8 cellular contexts compared by ENCODE assay signal in the genomic region with DNA sequence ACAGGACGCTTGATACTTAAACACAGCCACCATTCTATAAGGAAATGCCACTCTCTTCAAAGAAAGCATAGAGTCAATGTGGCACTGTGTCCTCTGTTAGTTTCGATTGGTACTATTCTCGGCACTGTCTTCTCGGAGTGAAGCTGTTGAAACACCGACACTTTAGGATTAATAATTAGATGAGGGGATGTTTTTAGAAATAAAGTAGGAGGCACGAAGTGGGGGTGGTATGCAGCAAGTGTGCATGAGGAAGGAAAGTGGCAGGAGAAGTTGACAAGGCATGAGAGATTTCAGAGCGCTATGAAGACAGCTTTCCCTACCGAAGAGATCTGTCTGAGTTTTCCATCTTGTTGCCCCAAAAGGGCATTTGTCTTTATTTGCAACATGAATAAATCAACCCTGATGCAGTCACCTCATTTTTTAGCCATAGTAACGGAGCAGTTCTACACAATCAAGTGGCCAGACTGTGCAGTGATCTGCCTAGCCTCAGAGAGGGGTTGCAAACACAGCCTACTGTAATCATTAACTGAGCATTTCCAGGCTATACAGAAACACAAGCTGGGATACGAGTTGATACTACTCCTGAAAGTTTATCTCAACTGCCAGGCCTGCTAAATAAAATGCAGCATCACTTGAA. TPM values are rescaled to one million over a fixed set of nuclear protein-coding genes. Genes with fewer than 3 reads are reported as not detected.
DNase-seq lines count a peak whose midpoint lies in the region; ATAC-seq, FAIRE-seq and TF ChIP-seq lines count a peak whose summit lies in the region.

No MANE protein-coding gene starts in this region.

- no peak for FAIRE-seq in pancreas (lab: Jason Lieb, UNC)

- H3K4me3 ChIP-seq in HL-60 (replicated peaks; ENCODE audit: insufficient read depth, low read length) (peak overlapping the region; percentile 4; the same call in 1 of the 2 replicates), dorsolateral prefrontal cortex (peak overlapping the region in 57 of 59 donors; percentile 0 to 66 (median 40)), pancreas (peak overlapping the region; percentile 0 to 36 (median 18)), BE2C (ENCODE audit: low read depth, low read length) (no peak overlapping the region)

- no peak overlapping the region for H3K27ac ChIP-seq in HL-60 (replicated peaks)
- peak overlapping the region in 11 of 59 donors; percentile 6 to 60 (median 30) for H3K27ac ChIP-seq in dorsolateral prefrontal cortex
- H3K27ac ChIP-seq in pancreas = peak overlapping the region; percentile 18 to 90 (median 70)

- H3K27me3 ChIP-seq in HL-60 (ENCODE audit: insufficient read depth, poor library complexity, severe bottlenecking) = no peaks in the 10 kb centered on the region
- H3K27me3 ChIP-seq in dorsolateral prefrontal cortex = no peaks in the 10 kb centered on the region
- H3K27me3 ChIP-seq in pancreas = no peaks in the 10 kb centered on the region
- H3K27me3 ChIP-seq in BE2C = peaks cover 16% of the 10 kb centered on the region

- DNase-seq in HL-60 (ENCODE audit: low read depth in 1 of 2, low spot score in 1 of 2) (no peak), dorsolateral prefrontal cortex (no peak), pancreas (peak in 1 of 6 donors; percentile 41), EL (no peak), BE2C (no peak), RKO (ENCODE audit: low spot score) (no peak)

- intact Hi-C loops in dorsolateral prefrontal cortex (cut with DNase I) = no loop called here
- intact Hi-C loops in pancreas (cut with DNase I) = no loop called here

- peaks cover 50 to 84% (median 57%) of the 10 kb centered on the region in 3 donors for H3K4me1 ChIP-seq in pancreas
- no peaks in the 10 kb centered on the region for H3K4me1 ChIP-seq in BE2C

- ATAC-seq in GM18511 (IDR thresholded peaks at IDR 0.05; ENCODE audit: unreplicated experiment) (peak; percentile 45), pancreas (peak; percentile 54 to 79 (median 76)), GM21360 (IDR thresholded peaks at IDR 0.05; ENCODE audit: unreplicated experiment) (no peak)

- TF ChIP-seq CTCF in HL-60 (IDR thresholded peaks at IDR 0.05; ENCODE audit: insufficient read depth, low read length) (no peak), dorsolateral prefrontal cortex (IDR thresholded peaks at IDR 0.05 in 54 of 56, conservative IDR thresholded peaks at IDR 0.05 in 2 of 56; ENCODE audit: low read depth in 1 of 56, partially characterized antibody in 56 of 56) (peak in 1 of 56 donors; percentile 1), pancreas (IDR thresholded peaks at IDR 0.05) (no peak), BE2C (IDR thresholded peaks at IDR 0.05; ENCODE audit: low read depth, low read length) (no peak)

- 6 to 10% methylated on average over 10 of the region's 10 CpGs for WGBS in pancreas, 2 donors

- no peaks in the 10 kb centered on the region for H3K9me3 ChIP-seq in pancreas
- H3K9me3 ChIP-seq in BE2C = no peaks in the 10 kb centered on the region

- no peaks in the 10 kb centered on the region for H3K36me3 ChIP-seq in pancreas
- H3K36me3 ChIP-seq in BE2C = no peaks in the 10 kb centered on the region

RNA-seq across cellular contexts. Expression of a gene that starts 8.3 kb away (rescaled TPM):
- 10 to 100 TPM in 10 of 120 experiments, 1 to 10 TPM in 110; 4.0 to 11.5 (median 7.6) TPM for total RNA-seq in dorsolateral prefrontal cortex
- 1 to 10 TPM; 2.5 to 7.6 (median 3.5) TPM for total RNA-seq in pancreas
- 1 to 10 TPM in 1 of 2 donors, under 1 TPM in 1; 0.84 to 2.0 TPM for polyA plus RNA-seq in pancreas
- polyA plus RNA-seq in BE2C (2012; ENCODE audit: insufficient read depth, insufficient read length, low read depth) = 0.08 TPM
